ENCODE assay signal across 2 cellular contexts in genomic region chr12:132544498-132544897, GRCh38.
TF ChIP-seq lines count a peak whose summit lies in the region.

No MANE protein-coding gene starts in this region.

TF ChIP-seq in HepG2, 621 proteins besides CTCF, POLR2A, EP300 and RAD21 (continued from another document):
- TF ChIP-seq, protein P1, sequence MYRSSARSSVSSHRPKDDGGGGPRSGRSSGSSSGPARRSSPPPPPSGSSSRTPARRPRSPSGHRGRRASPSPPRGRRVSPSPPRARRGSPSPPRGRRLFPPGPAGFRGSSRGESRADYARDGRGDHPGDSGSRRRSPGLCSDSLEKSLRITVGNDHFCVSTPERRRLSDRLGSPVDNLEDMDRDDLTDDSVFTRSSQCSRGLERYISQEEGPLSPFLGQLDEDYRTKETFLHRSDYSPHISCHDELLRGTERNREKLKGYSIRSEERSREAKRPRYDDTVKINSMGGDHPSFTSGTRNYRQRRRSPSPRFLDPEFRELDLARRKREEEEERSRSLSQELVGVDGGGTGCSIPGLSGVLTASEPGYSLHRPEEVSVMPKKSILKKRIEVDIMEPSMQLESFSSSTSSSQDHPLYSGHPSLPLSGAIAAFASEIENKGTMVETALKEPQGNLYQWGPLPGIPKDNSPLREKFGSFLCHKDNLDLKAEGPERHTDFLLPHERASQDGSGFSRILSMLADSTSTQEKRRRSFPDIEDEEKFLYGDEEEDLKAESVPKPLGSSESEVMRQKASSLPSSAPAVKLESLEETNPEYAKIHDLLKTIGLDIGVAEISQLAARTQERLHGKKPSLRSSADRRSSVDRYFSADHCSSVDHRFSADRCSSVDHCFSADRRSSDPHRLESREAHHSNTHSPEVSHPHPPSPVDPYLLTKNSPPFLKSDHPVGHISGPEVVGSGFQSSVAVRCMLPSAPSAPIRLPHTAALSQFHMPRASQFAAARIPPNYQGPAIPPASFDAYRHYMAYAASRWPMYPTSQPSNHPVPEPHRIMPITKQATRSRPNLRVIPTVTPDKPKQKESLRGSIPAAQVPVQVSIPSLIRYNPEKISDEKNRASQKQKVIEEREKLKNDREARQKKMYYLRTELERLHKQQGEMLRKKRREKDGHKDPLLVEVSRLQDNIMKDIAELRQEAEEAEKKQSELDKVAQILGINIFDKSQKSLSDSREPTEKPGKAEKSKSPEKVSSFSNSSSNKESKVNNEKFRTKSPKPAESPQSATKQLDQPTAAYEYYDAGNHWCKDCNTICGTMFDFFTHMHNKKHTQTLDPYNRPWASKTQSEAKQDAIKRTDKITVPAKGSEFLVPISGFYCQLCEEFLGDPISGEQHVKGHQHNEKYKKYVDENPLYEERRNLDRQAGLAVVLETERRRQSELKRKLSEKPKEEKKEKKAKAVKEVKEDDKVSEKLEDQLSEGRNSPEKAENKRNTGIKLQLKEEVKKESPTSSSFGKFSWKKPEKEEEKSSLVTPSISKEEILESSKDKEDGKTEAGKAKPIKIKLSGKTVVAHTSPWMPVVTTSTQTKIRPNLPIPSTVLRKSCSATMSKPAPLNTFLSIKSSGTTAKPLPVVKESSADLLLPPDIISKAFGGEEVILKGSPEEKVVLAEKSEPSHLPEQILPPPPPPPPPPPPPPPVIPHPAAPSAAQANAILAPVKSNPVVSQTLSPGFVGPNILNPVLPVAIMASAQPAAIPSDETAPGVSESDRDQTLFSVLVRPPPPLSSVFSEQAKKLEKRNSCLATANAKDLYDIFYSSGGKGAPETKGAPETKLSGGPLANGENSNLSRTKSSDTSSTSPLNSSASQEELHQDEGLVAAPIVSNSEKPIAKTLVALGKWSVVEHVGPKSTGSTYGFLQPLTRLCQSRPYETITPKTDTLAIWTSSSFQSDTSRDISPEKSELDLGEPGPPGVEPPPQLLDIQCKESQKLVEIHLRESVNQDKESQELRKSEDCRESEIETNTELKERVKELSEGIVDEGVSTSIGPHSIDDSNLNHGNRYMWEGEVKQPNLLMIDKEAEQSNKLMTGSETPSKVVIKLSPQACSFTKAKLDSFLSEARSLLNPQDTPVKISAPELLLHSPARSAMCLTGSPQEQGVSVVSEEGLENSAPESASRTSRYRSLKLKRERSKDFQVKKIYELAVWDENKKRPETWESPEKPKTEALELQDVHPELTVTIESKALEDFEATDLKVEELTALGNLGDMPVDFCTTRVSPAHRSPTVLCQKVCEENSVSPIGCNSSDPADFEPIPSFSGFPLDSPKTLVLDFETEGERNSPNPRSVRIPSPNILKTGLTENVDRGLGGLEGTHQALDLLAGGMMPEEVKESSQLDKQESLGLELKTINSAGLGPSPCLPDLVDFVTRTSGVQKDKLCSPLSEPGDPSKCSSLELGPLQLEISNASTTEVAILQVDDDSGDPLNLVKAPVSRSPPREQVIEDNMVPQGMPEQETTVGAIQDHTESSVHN (CRISPR knock-in tag; IDR thresholded peaks at IDR 0.05) = no peak
- TF ChIP-seq, protein P2, sequence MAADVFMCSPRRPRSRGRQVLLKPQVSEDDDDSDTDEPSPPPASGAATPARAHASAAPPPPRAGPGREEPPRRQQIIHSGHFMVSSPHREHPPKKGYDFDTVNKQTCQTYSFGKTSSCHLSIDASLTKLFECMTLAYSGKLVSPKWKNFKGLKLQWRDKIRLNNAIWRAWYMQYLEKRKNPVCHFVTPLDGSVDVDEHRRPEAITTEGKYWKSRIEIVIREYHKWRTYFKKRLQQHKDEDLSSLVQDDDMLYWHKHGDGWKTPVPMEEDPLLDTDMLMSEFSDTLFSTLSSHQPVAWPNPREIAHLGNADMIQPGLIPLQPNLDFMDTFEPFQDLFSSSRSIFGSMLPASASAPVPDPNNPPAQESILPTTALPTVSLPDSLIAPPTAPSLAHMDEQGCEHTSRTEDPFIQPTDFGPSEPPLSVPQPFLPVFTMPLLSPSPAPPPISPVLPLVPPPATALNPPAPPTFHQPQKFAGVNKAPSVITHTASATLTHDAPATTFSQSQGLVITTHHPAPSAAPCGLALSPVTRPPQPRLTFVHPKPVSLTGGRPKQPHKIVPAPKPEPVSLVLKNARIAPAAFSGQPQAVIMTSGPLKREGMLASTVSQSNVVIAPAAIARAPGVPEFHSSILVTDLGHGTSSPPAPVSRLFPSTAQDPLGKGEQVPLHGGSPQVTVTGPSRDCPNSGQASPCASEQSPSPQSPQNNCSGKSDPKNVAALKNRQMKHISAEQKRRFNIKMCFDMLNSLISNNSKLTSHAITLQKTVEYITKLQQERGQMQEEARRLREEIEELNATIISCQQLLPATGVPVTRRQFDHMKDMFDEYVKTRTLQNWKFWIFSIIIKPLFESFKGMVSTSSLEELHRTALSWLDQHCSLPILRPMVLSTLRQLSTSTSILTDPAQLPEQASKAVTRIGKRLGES (CRISPR knock-in tag; IDR thresholded peaks at IDR 0.05; ENCODE audit: borderline replicate concordance) = no peak
- TF ChIP-seq NBN (conservative IDR thresholded peaks at IDR 0.05) = peak; percentile 79; the same call in 1 of the 2 replicates
- TF ChIP-seq, protein P3, sequence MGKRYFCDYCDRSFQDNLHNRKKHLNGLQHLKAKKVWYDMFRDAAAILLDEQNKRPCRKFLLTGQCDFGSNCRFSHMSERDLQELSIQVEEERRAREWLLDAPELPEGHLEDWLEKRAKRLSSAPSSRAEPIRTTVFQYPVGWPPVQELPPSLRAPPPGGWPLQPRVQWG (CRISPR knock-in tag; IDR thresholded peaks at IDR 0.05; ENCODE audit: borderline replicate concordance, low read depth) = no peak
TF ChIP-seq in HepG2: peak in this region for 3.

TF ChIP-seq in neural cell, 6 proteins besides CTCF, POLR2A, EP300 and RAD21 (continued from another document):
- TF ChIP-seq REST (IDR thresholded peaks at IDR 0.05; ENCODE audit: borderline replicate concordance) (no peak), TAF1 (IDR thresholded peaks at IDR 0.05; ENCODE audit: low read depth) (no peak), EZH2 (IDR thresholded peaks at IDR 0.05; ENCODE audit: borderline replicate concordance, insufficient read depth, low read length, poor library complexity, severe bottlenecking) (no peak), SMC3 (conservative IDR thresholded peaks at IDR 0.05; ENCODE audit: poor library complexity) (no peak), MXI1 (conservative IDR thresholded peaks at IDR 0.05; ENCODE audit: poor library complexity, severe bottlenecking) (no peak)
TF ChIP-seq in neural cell: peak in this region for 0.
